Comparison of ENCODE assay signal across 16 cellular contexts in genomic region chr4:169279111-169279510, GRCh38.
"Had no signal": no experiment of that assay in that cellular context is flagged by ENCODE, and none has a peak within 500 bp of the region (broad histone marks: within the 10 kb centered on the region; RNA-seq: fewer than 3 reads in every experiment).

No MANE protein-coding gene starts in this region.

- H3K27me3 Mint-ChIP-seq: memory B cell; naive B cell; stimulated activated memory B cell treated with anti-CD40 and anti-IgM and Interleukin-4, amounts not matched to agents 10 μg/mL and 1 μg/mL and 100 μg/mL, for 72 hours had no signal

- ATAC-seq: left ventricle myocardium superior; mucosa of descending colon; sciatic nerve; stimulated activated memory B cell treated with anti-CD40 and anti-IgM and Interleukin-4, amounts not matched to agents 10 μg/mL and 1 μg/mL and 100 μg/mL, for 72 hours; upper lobe of right lung had no signal

- H3K9me3 Mint-ChIP-seq: activated CD4-positive, alpha-beta T cell treated with anti-CD3 and anti-CD28 coated beads, Interleukin-2, amount 10 ng/mL, durations not matched to agents 24 days and 14 days; activated naive CD4-positive, alpha-beta T cell treated with anti-CD3 and anti-CD28 coated beads, Interleukin-2, amount 10 ng/mL, durations not matched to agents 7 days and 5 days; endodermal cell; memory B cell; naive B cell; neural progenitor cell; stimulated activated memory B cell treated with anti-CD40 and anti-IgM and Interleukin-4, amounts not matched to agents 10 μg/mL and 1 μg/mL and 100 μg/mL, for 72 hours had no signal

- H3K4me1 Mint-ChIP-seq: stimulated activated memory B cell treated with anti-CD40 and anti-IgM and Interleukin-4, amounts not matched to agents 10 μg/mL and 1 μg/mL and 100 μg/mL, for 72 hours had no signal

- H3K4me3 Mint-ChIP-seq: activated CD4-positive, alpha-beta T cell treated with anti-CD3 and anti-CD28 coated beads, Interleukin-2, amount 10 ng/mL, durations not matched to agents 24 days and 14 days; activated naive CD4-positive, alpha-beta T cell treated with anti-CD3 and anti-CD28 coated beads, Interleukin-2, amount 10 ng/mL, durations not matched to agents 7 days and 5 days; endodermal cell; memory B cell; naive B cell; neural progenitor cell; stimulated activated memory B cell treated with anti-CD40 and anti-IgM and Interleukin-4, amounts not matched to agents 10 μg/mL and 1 μg/mL and 100 μg/mL, for 72 hours had no signal

- H3K27ac Mint-ChIP-seq: activated CD4-positive, alpha-beta T cell treated with anti-CD3 and anti-CD28 coated beads, Interleukin-2, amount 10 ng/mL, durations not matched to agents 24 days and 14 days; activated naive CD4-positive, alpha-beta T cell treated with anti-CD3 and anti-CD28 coated beads, Interleukin-2, amount 10 ng/mL, durations not matched to agents 7 days and 5 days; endodermal cell; memory B cell; neural progenitor cell; stimulated activated memory B cell treated with anti-CD40 and anti-IgM and Interleukin-4, amounts not matched to agents 10 μg/mL and 1 μg/mL and 100 μg/mL, for 72 hours had no signal

- DNase-seq: activated CD8-positive, alpha-beta memory T cell treated with anti-CD3 and anti-CD28 coated beads, Interleukin-2, amount 50 U/mL, for 4 hours; activated effector memory CD4-positive, alpha-beta T cell treated with Interleukin-2 at 50 U/mL for 16 hours; activated naive CD4-positive, alpha-beta T cell treated with anti-CD3 and anti-CD28 coated beads, Interleukin-2, amount 10 ng/mL, durations not matched to agents 7 days and 5 days; activated T-cell treated with anti-CD3 and anti-CD28 coated beads, Interleukin-2, amount 50 U/mL, for 48 hours; endodermal cell; left ventricle myocardium superior; mucosa of descending colon; naive B cell; stimulated activated CD4-positive, alpha-beta T cell treated with anti-CD3 and anti-CD28 coated beads, Interleukin-4, amount 100 ng/mL, for 4 hours; T1000; upper lobe of right lung had no signal

- H3K36me3 Mint-ChIP-seq: activated naive CD4-positive, alpha-beta T cell treated with anti-CD3 and anti-CD28 coated beads, Interleukin-2, amount 10 ng/mL, durations not matched to agents 7 days and 5 days; memory B cell; naive B cell; neural progenitor cell; stimulated activated memory B cell treated with anti-CD40 and anti-IgM and Interleukin-4, amounts not matched to agents 10 μg/mL and 1 μg/mL and 100 μg/mL, for 72 hours had no signal
